ENCODE assay signal across 16 cellular contexts in genomic region chr1:54649130-54649898, GRCh38. TPM values are rescaled to one million over a fixed set of nuclear protein-coding genes. Genes with fewer than 3 reads are reported as not detected.
DNase-seq lines count a peak whose midpoint lies in the region; ATAC-seq, FAIRE-seq and TF ChIP-seq lines count a peak whose summit lies in the region.
"Had no signal": no experiment of that assay in that cellular context is flagged by ENCODE, and none has a peak within 500 bp of the region (broad histone marks: within the 10 kb centered on the region; RNA-seq: fewer than 3 reads in every experiment).

No MANE protein-coding gene starts in this region.

- POLR2A ChIA-PET in A549 (lab: Yijun Ruan, JAX): no interaction called here

- no peak overlapping the region for H3K4me3 ChIP-seq in A549
- no peak overlapping the region for H3K4me3 ChIP-seq in Peyer's patch
- H3K4me3 ChIP-seq in osteoblast (ENCODE audit: insufficient read depth, low read length): no peak overlapping the region

- no peak for TF ChIP-seq RAD21 in A549 (conservative IDR thresholded peaks at IDR 0.05 in 1 of 2, IDR thresholded peaks at IDR 0.05 in 1 of 2)

- H3K79me2 ChIP-seq in osteoblast (ENCODE audit: insufficient read depth, low read length): no peaks in the 10 kb centered on the region

- H2AFZ ChIP-seq in osteoblast (ENCODE audit: low read length): no peak overlapping the region

- no peaks in the 10 kb centered on the region for H4K20me1 ChIP-seq in osteoblast (ENCODE audit: insufficient read depth, low read length)

- ATAC-seq in A549 (peak; percentile 54 to 85; a peak in 4 of 6 replicates), left lobe of liver (peak; percentile 81)

- H3K4me1 ChIP-seq in A549: peaks cover 18% of the 10 kb centered on the region
- peaks cover 0 to 43% (median 0%) of the 10 kb centered on the region in 4 donors for H3K4me1 ChIP-seq in Peyer's patch
- H3K4me1 ChIP-seq in osteoblast (ENCODE audit: insufficient read depth, low read length): peaks cover 4% of the 10 kb centered on the region

- no peaks in the 10 kb centered on the region for H3K36me3 ChIP-seq in Peyer's patch
- H3K36me3 ChIP-seq in osteoblast (ENCODE audit: insufficient read depth, low read length): no peaks in the 10 kb centered on the region

- no peak for TF ChIP-seq POLR2A in A549 (IDR thresholded peaks at IDR 0.05; ENCODE audit: low read length)
- peak in 1 of 2 donors; percentile 44 for TF ChIP-seq POLR2A in Peyer's patch (IDR thresholded peaks at IDR 0.05)

- H3K27me3 ChIP-seq in Peyer's patch (no peaks in the 10 kb centered on the region), osteoblast (ENCODE audit: insufficient read depth, low read length) (peaks cover 17% of the 10 kb centered on the region)

- FAIRE-seq in A549 (lab: Jason Lieb, UNC) (no peak), RCC 7860 (lab: Jason Lieb, UNC) (no peak)

- H3K4me2 ChIP-seq in A549 (peak overlapping the region; percentile 60), osteoblast (ENCODE audit: insufficient read depth, low read length) (no peak overlapping the region)

- TF ChIP-seq CTCF in A549 (IDR thresholded peaks at IDR 0.05) (no peak), Peyer's patch (IDR thresholded peaks at IDR 0.05) (no peak), osteoblast (IDR thresholded peaks at IDR 0.05; ENCODE audit: extremely low read depth, low read depth, low read length) (no peak), GM20000 (IDR thresholded peaks at IDR 0.05; ENCODE audit: extremely low read depth, missing control alignments) (no peak)

- WGBS in A549 (ENCODE audit: missing lambda C conversion rate): 17% methylated on average over 4 of the region's 5 CpGs

- CTCF ChIA-PET in A549 (lab: Yijun Ruan, JAX): interaction anchor here (1.1 kb wide), 1 partner anchor 21 kb away, joined by 4 read pairs; no protein-coding TSS in a partner anchor

- peak overlapping the region in 1 of 2 experiments; percentile 61; a peak in 2 of 6 replicates for H3K27ac ChIP-seq in A549
- H3K27ac ChIP-seq in Peyer's patch: peak overlapping the region in 3 of 4 donors; percentile 59 to 90 (median 88)
- H3K27ac ChIP-seq in osteoblast (ENCODE audit: low read depth, low read length): no peak overlapping the region
- H3K27ac ChIP-seq: C4-2B had no signal

- TF ChIP-seq EP300 in A549 (IDR thresholded peaks at IDR 0.05): no peak

- H3K9me3 ChIP-seq in A549 (peaks cover 5% of the 10 kb centered on the region; the same call in 1 of the 3 replicates), Peyer's patch (no peaks in the 10 kb centered on the region), osteoblast (ENCODE audit: low read depth, low read length) (no peaks in the 10 kb centered on the region)

- DNase-seq in A549 (ENCODE audit: low read depth in 1 of 2, low spot score in 1 of 2) (peak; percentile 18 to 28), Peyer's patch (peak in 2 of 3 donors; percentile 85 to 87), left lobe of liver (ENCODE audit: low spot score) (peak; percentile 90), osteoblast (ENCODE audit: insufficient read length, low spot score, missing footprints) (peak; percentile 27), GM20000 (ENCODE audit: low spot score) (no peak), iPS-NIHi7 (ENCODE audit: extremely low spot score) (no peak), RCC 7860 (ENCODE audit: low spot score) (no peak), SKM-1 (lab: John Stamatoyannopoulos, UW; ENCODE audit: unreplicated experiment) (no peak)
- DNase-seq: H9, NCI-H1436 treated with DMSO at 0.1 percent for 48 hours, NCI-H2081, NCI-H526 had no signal

TF ChIP-seq in A549, 52 proteins besides CTCF, POLR2A, EP300 and RAD21:
- TF ChIP-seq FOXS1 (CRISPR knock-in tag; IDR thresholded peaks at IDR 0.05): no peak
- no peak for TF ChIP-seq KDM1A (IDR thresholded peaks at IDR 0.05; ENCODE audit: low read depth)
- no peak for TF ChIP-seq POLR2AphosphoS2 (conservative IDR thresholded peaks at IDR 0.05; ENCODE audit: low read length)
- no peak for TF ChIP-seq HOXB13 (CRISPR knock-in tag; IDR thresholded peaks at IDR 0.05; ENCODE audit: low read depth)

RNA-seq across cellular contexts. Expression of gene MROH7, which starts 7.7 kb away (rescaled TPM):
- 0.04 TPM in 1 of 2 replicates, not detected in the other for polyA plus RNA-seq in A549 (2011; rRNA removed)
- polyA plus RNA-seq in A549 (2012; cell fraction: cytosol; rRNA removed): not detected in 2 replicates
- 0.10 and 0.11 TPM in 2 replicates for polyA plus RNA-seq in A549 (2012; cell fraction: nucleus; rRNA removed)
- polyA plus RNA-seq in A549 (2017; fragmentation: RNase III; extraction: RNeasy Plus Mini Kit Qiagen cat#74134 plus additional on column Dnase treatment): not detected in 3 replicates
- not detected in 2 replicates for polyA minus RNA-seq in A549 (2011; rRNA and poly(A)+ RNA removed)
- total RNA-seq in Peyer's patch: 10 to 100 TPM; 22.3 to 64.2 (median 35.5) TPM
- 2.3 TPM for total RNA-seq in left lobe of liver
- total RNA-seq in osteoblast: 0.36 and 0.59 TPM in 2 replicates
- total RNA-seq: A172 had no signal
- polyA plus RNA-seq: IgD-negative memory B cell had no signal

RNA-seq across cellular contexts. Expression of gene FAM151A, which starts 26.0 kb away (rescaled TPM):
- polyA plus RNA-seq in A549 (2011; rRNA removed) (not detected in 2 replicates), A549 (2017; fragmentation: RNase III; extraction: RNeasy Plus Mini Kit Qiagen cat#74134 plus additional on column Dnase treatment) (not detected in 3 replicates)
- 0.01 TPM in 1 of 2 replicates, not detected in the other for polyA plus RNA-seq in A549 (2012; cell fraction: cytosol; rRNA removed)
- 0.02 TPM in 1 of 2 replicates, not detected in the other for polyA plus RNA-seq in A549 (2012; cell fraction: nucleus; rRNA removed)
- not detected in 2 replicates for polyA minus RNA-seq in A549 (2011; rRNA and poly(A)+ RNA removed)
- total RNA-seq in Peyer's patch (1,000 to 10,000 TPM in 1 of 4 donors, 100 to 1,000 TPM in 1, 10 to 100 TPM in 2; 15.7 to 1,128 (median 174) TPM), left lobe of liver (78.9 TPM), osteoblast (not detected in 2 replicates)
- total RNA-seq: A172, H9, SK-MEL-5 had no signal
- polyA plus RNA-seq: IgD-negative memory B cell had no signal

Comparison
In these comparisons a context has a peak if more than half of its experiments do, and no peak if none do; other contexts are left out.
1. DNase-seq: peak in A549 (2 of 2), Peyer's patch (2 of 3), left lobe of liver (single experiment) and osteoblast (single experiment); none in GM20000 (single experiment), iPS-NIHi7 (single experiment), RCC 7860 (single experiment) and SKM-1 (single experiment).
2. RNA of gene FAM151A, which starts 26.0 kb away (total RNA-seq): 15.7 to 1,128 TPM in Peyer's patch and 78.9 TPM in left lobe of liver (single experiment); not detected in osteoblast; every median in the first group is over 10 times any median in the second.